ENCODE assay signal across 8 cellular contexts in the genomic region with DNA sequence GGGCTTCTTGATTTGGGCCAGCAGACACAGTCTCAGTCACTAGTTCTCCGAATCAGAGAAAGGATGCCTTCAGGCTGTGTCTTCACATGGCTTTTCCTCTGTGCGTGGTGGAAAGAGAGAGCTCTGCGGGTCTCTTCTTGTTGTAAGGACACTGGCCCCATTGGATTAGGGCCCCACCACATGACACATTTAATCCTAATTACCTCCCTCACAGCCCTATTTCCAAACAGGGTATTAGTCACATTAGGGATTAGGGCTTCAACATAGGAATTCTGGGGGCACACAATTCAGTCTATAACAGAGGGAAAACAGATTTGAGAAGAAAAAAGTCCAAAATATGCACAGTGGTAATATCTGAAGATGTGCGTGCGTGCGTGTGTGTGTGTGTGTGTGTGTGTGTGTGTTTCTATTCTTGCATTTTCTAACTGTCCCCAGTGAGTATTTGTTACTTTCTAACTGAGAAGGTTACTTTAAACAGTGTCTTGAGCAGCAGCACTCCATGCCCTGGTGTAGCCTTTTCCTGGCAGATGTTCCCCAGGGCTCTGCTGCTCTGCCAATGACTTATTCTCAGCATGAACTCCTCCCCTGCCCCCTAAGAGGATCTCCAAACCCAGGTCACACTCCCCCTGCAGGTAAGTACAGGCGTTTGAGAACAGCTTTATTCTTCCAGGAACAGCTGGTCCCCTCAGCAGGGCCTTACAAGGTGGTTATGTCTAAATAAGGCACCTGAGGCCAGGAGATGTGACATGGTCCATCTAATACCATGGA.
DNase-seq lines count a peak whose midpoint lies in the region; ATAC-seq, FAIRE-seq and TF ChIP-seq lines count a peak whose summit lies in the region.

No MANE protein-coding gene starts in this region.

- H3K27me3 Mint-ChIP-seq in T-helper 17 cell (no peaks in the 10 kb centered on the region), osteocyte (ENCODE audit: unreplicated experiment) (no peaks in the 10 kb centered on the region)

- H3K27ac Mint-ChIP-seq in T-helper 17 cell (peak overlapping the region; percentile 79), osteocyte (ENCODE audit: unreplicated experiment) (no peak overlapping the region)

- ATAC-seq in HG03460 (IDR thresholded peaks at IDR 0.05; ENCODE audit: unreplicated experiment) (peak; percentile 39), T-helper 17 cell (peak; percentile 75), HG03097 (IDR thresholded peaks at IDR 0.05; ENCODE audit: low FRiP score, unreplicated experiment) (no peak)

- peak overlapping the region; percentile 55 for H3K4me3 Mint-ChIP-seq in T-helper 17 cell
- H3K4me3 Mint-ChIP-seq in osteocyte (ENCODE audit: unreplicated experiment), result no peak overlapping the region

- DNase-seq in AG09319 (ENCODE audit: extremely low read depth, low read depth), result no peak
- peak; percentile 36 for DNase-seq in GM18507 (ENCODE audit: extremely low spot score, insufficient read length, low read depth)
- DNase-seq in T-helper 17 cell, result peak in 2 of 3 donors; percentile 21 to 22
- DNase-seq in effector CD4-positive, alpha-beta T cell, result peak; percentile 17
- no peak for DNase-seq in osteocyte (ENCODE audit: extremely low spot score, unreplicated experiment)
- DNase-seq in LoVo (ENCODE audit: low spot score), result no peak

- TF ChIP-seq CTCF in AG09319 (IDR thresholded peaks at IDR 0.05; ENCODE audit: low read depth, low read length), result peak; percentile 9
- TF ChIP-seq CTCF in osteocyte (IDR thresholded peaks at IDR 0.05), result peak; percentile 28

- no peaks in the 10 kb centered on the region for H3K9me3 ChIP-seq in T-helper 17 cell (ENCODE audit: control insufficient read depth, low read length, poor library complexity, severe bottlenecking)

- peaks cover 4% of the 10 kb centered on the region for H3K9me3 Mint-ChIP-seq in osteocyte (ENCODE audit: unreplicated experiment)

- H3K36me3 Mint-ChIP-seq in T-helper 17 cell (ENCODE audit: low read depth) (peaks cover 11% of the 10 kb centered on the region), osteocyte (ENCODE audit: unreplicated experiment) (peaks cover 29% of the 10 kb centered on the region)

- H3K4me1 Mint-ChIP-seq in T-helper 17 cell (peaks cover 48% of the 10 kb centered on the region), osteocyte (ENCODE audit: unreplicated experiment) (peaks cover 42% of the 10 kb centered on the region)

- peak; percentile 74 for FAIRE-seq in GM18507 (lab: Jason Lieb, UNC)

Comparison
In these comparisons a context has a peak if more than half of its experiments do, and no peak if none do; other contexts are left out.
1. DNase-seq: peak in GM18507 (single experiment), T-helper 17 cell (2 of 3) and effector CD4-positive, alpha-beta T cell (single experiment); none in AG09319 (single experiment), osteocyte (single experiment) and LoVo (single experiment).